In genomic region chr6:117771403-117771802, GRCh38 we compare ENCODE assay signal across 1 cellular context.
TF ChIP-seq lines count a peak whose summit lies in the region.

No MANE protein-coding gene starts in this region.

TF ChIP-seq in GM12878, 131 proteins besides CTCF, POLR2A, EP300 and RAD21 (continued from another document and continues in another):
- TF ChIP-seq BCLAF1 (IDR thresholded peaks at IDR 0.05) (no peak), PKNOX1 (IDR thresholded peaks at IDR 0.05) (peak; percentile 66), SP1 (IDR thresholded peaks at IDR 0.05; ENCODE audit: low read depth, low read length) (peak; percentile 59), HCFC1 (IDR thresholded peaks at IDR 0.05; ENCODE audit: low read length) (no peak), EGR1 (IDR thresholded peaks at IDR 0.05; ENCODE audit: borderline replicate concordance in 1 of 2, low read depth in 2 of 2, low read length in 2 of 2) (no peak), NRF1 (conservative IDR thresholded peaks at IDR 0.05; ENCODE audit: low read depth, low read length) (no peak), NR2C2 (IDR thresholded peaks at IDR 0.05; ENCODE audit: borderline replicate concordance, control insufficient read depth, insufficient read length, low read depth) (no peak), USF2 (IDR thresholded peaks at IDR 0.05; ENCODE audit: borderline replicate concordance, low read depth, low read length) (no peak), PAX8 (IDR thresholded peaks at IDR 0.05) (no peak), ZBED1 (IDR thresholded peaks at IDR 0.05; ENCODE audit: borderline replicate concordance) (no peak), STAT3 (IDR thresholded peaks at IDR 0.05; ENCODE audit: low read depth, low read length) (no peak), IRF3 (IDR thresholded peaks at IDR 0.05) (no peak), E2F4 (IDR thresholded peaks at IDR 0.05; ENCODE audit: low read depth, low read length) (no peak), SIN3A (IDR thresholded peaks at IDR 0.05; ENCODE audit: low read depth, low read length) (no peak), FOXK2 (IDR thresholded peaks at IDR 0.05) (no peak), HSF1 (IDR thresholded peaks at IDR 0.05; ENCODE audit: low read depth, low read length) (no peak), RELA (IDR thresholded peaks at IDR 0.05; ENCODE audit: borderline replicate concordance, partially characterized antibody) (no peak), CUX1 (IDR thresholded peaks at IDR 0.05; ENCODE audit: insufficient replicate concordance, low read depth, low read length) (no peak), CREB1 (IDR thresholded peaks at IDR 0.05; ENCODE audit: low read depth) (no peak), ZNF384 (IDR thresholded peaks at IDR 0.05; ENCODE audit: borderline replicate concordance, low read depth, low read length) (no peak), MYB (IDR thresholded peaks at IDR 0.05; ENCODE audit: borderline replicate concordance, low read depth, low read length) (no peak), ASH2L (IDR thresholded peaks at IDR 0.05; ENCODE audit: borderline replicate concordance, low read depth) (0 out of 2 replicates have a peak, but pooled peaks have one; percentile 36), YBX1 (IDR thresholded peaks at IDR 0.05) (no peak), IKZF1 (conservative IDR thresholded peaks at IDR 0.05) (peak; percentile 38; the same call in 1 of the 2 replicates), MAX (IDR thresholded peaks at IDR 0.05; ENCODE audit: low read depth, low read length) (no peak), ATF2 (IDR thresholded peaks at IDR 0.05; ENCODE audit: low read length) (peak; percentile 89), GATAD2B (conservative IDR thresholded peaks at IDR 0.05; ENCODE audit: low read depth) (no peak), SRF (IDR thresholded peaks at IDR 0.05; ENCODE audit: low read depth in 2 of 2, low read length in 2 of 2) (peak in 1 of 2 experiments; percentile 52; a peak in 1 of 4 replicates), E2F8 (IDR thresholded peaks at IDR 0.05; ENCODE audit: low read depth, partially characterized antibody) (no peak), NR2C1 (IDR thresholded peaks at IDR 0.05) (no peak), FOS (IDR thresholded peaks at IDR 0.05; ENCODE audit: borderline replicate concordance, extremely low read depth, insufficient read length) (no peak), RFX5 (IDR thresholded peaks at IDR 0.05; ENCODE audit: low read depth, low read length) (no peak), CHD2 (IDR thresholded peaks at IDR 0.05; ENCODE audit: borderline replicate concordance, low read depth, low read length) (peak; percentile 51; the same call in 1 of the 2 replicates), RELB (IDR thresholded peaks at IDR 0.05; ENCODE audit: low read depth) (peak; percentile 78), PML (IDR thresholded peaks at IDR 0.05; ENCODE audit: low read length) (no peak), CBX5 (IDR thresholded peaks at IDR 0.05; ENCODE audit: low read depth) (peak; percentile 98)
